24 cellular contexts compared by ENCODE assay signal in genomic region chr1:225534135-225534534, GRCh38.
"Had no signal": no experiment of that assay in that cellular context is flagged by ENCODE, and none has a peak within 500 bp of the region (broad histone marks: within the 10 kb centered on the region; RNA-seq: fewer than 3 reads in every experiment).

No MANE protein-coding gene starts in this region.

- H3K27me3 ChIP-seq: heart left ventricle, ovary, right atrium auricular region, upper lobe of left lung had no signal

- ATAC-seq: activated CD4-positive, alpha-beta T cell treated with anti-CD3 and anti-CD28 coated beads for 36 hours; activated T-cell treated with anti-CD3 and anti-CD28 coated beads, Interleukin-2, amount 50 U/mL, for 4 hours; natural killer cell treated with Interleukin-12 subunit alpha and Interleukin-12 subunit beta and Interleukin-15 and Interleukin-18, amount 100 ng/mL, for 72 hours; stimulated activated naive CD8-positive, alpha-beta T cell treated with anti-CD3 and anti-CD28 coated beads, Interleukin-15, Interleukin-2, amounts not matched to agents 100 U/mL and 50 U/mL, for 24 hours had no signal

- H3K4me3 Mint-ChIP-seq: activated B cell treated with CpG ODN at 0.5 μM for 24 hours; activated CD4-positive, alpha-beta T cell treated with anti-CD3 and anti-CD28 coated beads for 36 hours; activated naive CD8-positive, alpha-beta T cell treated with anti-CD3 and anti-CD28 coated beads, Interleukin-2, amount 10 ng/mL, durations not matched to agents 7 days and 5 days; activated T-cell treated with anti-CD3 and anti-CD28 coated beads, Interleukin-2, amount 50 U/mL, for 4 hours; memory B cell; natural killer cell treated with Interleukin-12 subunit alpha and Interleukin-12 subunit beta and Interleukin-15 and Interleukin-18, amount 100 ng/mL, for 72 hours had no signal

- H3K9me3 Mint-ChIP-seq: activated B cell treated with CpG ODN at 0.5 μM for 24 hours; activated naive CD8-positive, alpha-beta T cell treated with anti-CD3 and anti-CD28 coated beads, Interleukin-2, amount 10 ng/mL, durations not matched to agents 7 days and 5 days; activated T-cell treated with anti-CD3 and anti-CD28 coated beads, Interleukin-2, amount 50 U/mL, for 4 hours; activated T-helper 2 cell treated with anti-CD3 and anti-CD28 coated beads, Interferon-gamma antibody, Interleukin-2, Interleukin-4, amounts not matched to agents 10 μg/mL and 5 μg/mL and 100 μg/mL, durations not matched to agents 14 hours and 24 hours and 36 hours; memory B cell; natural killer cell treated with Interleukin-12 subunit alpha and Interleukin-12 subunit beta and Interleukin-15 and Interleukin-18, amount 100 ng/mL, for 72 hours had no signal

- H3K36me3 ChIP-seq: neutrophil, ovary, prostate gland, right atrium auricular region, upper lobe of left lung had no signal

- H3K9me3 ChIP-seq: heart left ventricle, neutrophil, ovary, prostate gland, right atrium auricular region, upper lobe of left lung had no signal

- H3K27ac Mint-ChIP-seq: activated B cell treated with CpG ODN at 0.5 μM for 24 hours; activated CD4-positive, alpha-beta T cell treated with anti-CD3 and anti-CD28 coated beads for 36 hours; activated naive CD8-positive, alpha-beta T cell treated with anti-CD3 and anti-CD28 coated beads, Interleukin-2, amount 10 ng/mL, durations not matched to agents 7 days and 5 days; activated T-helper 2 cell treated with anti-CD3 and anti-CD28 coated beads, Interferon-gamma antibody, Interleukin-2, Interleukin-4, amounts not matched to agents 10 μg/mL and 5 μg/mL and 100 μg/mL, durations not matched to agents 14 hours and 24 hours and 36 hours; memory B cell; natural killer cell treated with Interleukin-12 subunit alpha and Interleukin-12 subunit beta and Interleukin-15 and Interleukin-18, amount 100 ng/mL, for 72 hours had no signal

- H3K4me3 ChIP-seq: heart left ventricle, ovary, prostate gland, right atrium auricular region, upper lobe of left lung had no signal

- DNase-seq: activated B cell treated with CpG ODN at 0.5 μM for 24 hours; activated CD4-positive, alpha-beta T cell treated with anti-CD3 and anti-CD28 coated beads for 36 hours; activated CD4-positive, alpha-beta T cell treated with anti-CD3 and anti-CD28 coated beads, Interleukin-2, amount 50 U/mL, for 48 hours; activated CD8-positive, alpha-beta memory T cell treated with anti-CD3 and anti-CD28 coated beads, Interleukin-2, amount 50 U/mL, for 48 hours; activated naive CD4-positive, alpha-beta T cell treated with Interleukin-2 at 50 U/mL for 16 hours; activated naive CD8-positive, alpha-beta T cell treated with anti-CD3 and anti-CD28 coated beads, Interleukin-2, amount 10 ng/mL, durations not matched to agents 7 days and 5 days; activated T-cell treated with anti-CD3 and anti-CD28 coated beads, Interleukin-2, amount 50 U/mL, for 4 hours; amygdala; cerebellar nuclear complex; heart left ventricle; islet precursor cell; left colon; ovary; stimulated activated CD4-positive, alpha-beta T cell treated with anti-CD3 and anti-CD28 coated beads, Interleukin-12 subunit alpha, Interleukin-12 subunit beta, amount 100 ng/mL, for 4 hours; stimulated activated CD4-positive, alpha-beta T cell treated with anti-CD3 and anti-CD28 coated beads, Interleukin-4, amount 100 ng/mL, for 4 hours; stimulated activated naive CD8-positive, alpha-beta T cell treated with anti-CD3 and anti-CD28 coated beads, Interleukin-15, Interleukin-2, amounts not matched to agents 100 U/mL and 50 U/mL, for 24 hours; T-helper 9 cell; upper lobe of left lung had no signal

- H3K4me1 ChIP-seq: prostate gland, upper lobe of left lung had no signal

- H3K27ac ChIP-seq: heart left ventricle, neutrophil, ovary, prostate gland, right atrium auricular region, upper lobe of left lung had no signal

- H3K36me3 Mint-ChIP-seq: activated naive CD8-positive, alpha-beta T cell treated with anti-CD3 and anti-CD28 coated beads, Interleukin-2, amount 10 ng/mL, durations not matched to agents 7 days and 5 days; memory B cell; natural killer cell treated with Interleukin-12 subunit alpha and Interleukin-12 subunit beta and Interleukin-15 and Interleukin-18, amount 100 ng/mL, for 72 hours had no signal

- H3K4me1 Mint-ChIP-seq: activated CD4-positive, alpha-beta T cell treated with anti-CD3 and anti-CD28 coated beads for 36 hours; activated naive CD8-positive, alpha-beta T cell treated with anti-CD3 and anti-CD28 coated beads, Interleukin-2, amount 10 ng/mL, durations not matched to agents 7 days and 5 days had no signal
